Comparison of ENCODE assay signal across 1 cellular context in the genomic region with DNA sequence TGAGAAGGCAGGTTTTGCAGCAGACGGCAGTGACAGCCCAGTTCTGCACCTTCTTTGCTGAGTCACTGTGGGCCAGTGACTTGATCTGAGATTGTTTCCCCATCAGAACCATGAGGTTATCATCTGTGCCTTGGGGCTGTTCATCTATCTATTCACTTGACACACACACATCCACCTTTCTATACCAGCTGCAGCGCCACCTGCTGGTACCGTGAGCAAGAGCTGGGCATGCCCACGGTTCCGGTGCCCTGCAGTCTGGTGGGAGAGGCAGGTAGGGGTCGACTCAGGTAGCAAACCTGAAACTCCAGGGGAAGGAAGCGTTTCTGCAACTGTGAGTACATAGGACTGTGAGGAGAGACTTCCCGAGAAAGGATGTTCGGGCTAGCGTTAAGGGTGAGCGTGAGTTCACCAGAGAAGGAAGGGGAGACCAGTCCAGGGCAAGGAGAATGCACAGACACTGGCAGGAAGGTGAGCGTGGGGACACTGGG.
A peak's percentile ranks its signal among the peaks of the same experiment; 100 is the strongest.
TF ChIP-seq lines count a peak whose summit lies in the region.

No MANE protein-coding gene starts in this region.

TF ChIP-seq in A549, 52 proteins besides CTCF, POLR2A, EP300 and RAD21:
- TF ChIP-seq NR3C1 (IDR thresholded peaks at IDR 0.05) (no peak), MAFK (IDR thresholded peaks at IDR 0.05; ENCODE audit: partially characterized antibody) (peak; percentile 91), NFE2L2 (conservative IDR thresholded peaks at IDR 0.05; ENCODE audit: low read length) (peak; percentile 83), CBX2 (IDR thresholded peaks at IDR 0.05; ENCODE audit: borderline replicate concordance, low read depth) (no peak), MAZ (IDR thresholded peaks at IDR 0.05; ENCODE audit: borderline replicate concordance, low read depth, low read length) (no peak), MAX (IDR thresholded peaks at IDR 0.05) (peak; percentile 64; the same call in 1 of the 2 replicates), CHD2 (IDR thresholded peaks at IDR 0.05; ENCODE audit: low read length, partially characterized antibody) (no peak), KDM1A (IDR thresholded peaks at IDR 0.05; ENCODE audit: low read depth) (no peak), TP53 (CRISPR knock-in tag; IDR thresholded peaks at IDR 0.05) (0 out of 2 replicates have a peak, but pooled peaks have one; percentile 58), SMC3 (IDR thresholded peaks at IDR 0.05) (peak; percentile 60), BCL3 (IDR thresholded peaks at IDR 0.05) (no peak), PHF8 (IDR thresholded peaks at IDR 0.05; ENCODE audit: borderline replicate concordance, low read depth) (no peak), RARB (CRISPR knock-in tag; IDR thresholded peaks at IDR 0.05) (no peak), EHF (CRISPR knock-in tag; IDR thresholded peaks at IDR 0.05) (no peak), ZFP36 (IDR thresholded peaks at IDR 0.05; ENCODE audit: borderline replicate concordance, partially characterized antibody) (no peak), BHLHE40 (IDR thresholded peaks at IDR 0.05; ENCODE audit: low read depth, low read length) (no peak), HOXA7 (CRISPR knock-in tag; IDR thresholded peaks at IDR 0.05) (no peak)
